ENCODE assay signal across 10 cellular contexts in the genomic region with DNA sequence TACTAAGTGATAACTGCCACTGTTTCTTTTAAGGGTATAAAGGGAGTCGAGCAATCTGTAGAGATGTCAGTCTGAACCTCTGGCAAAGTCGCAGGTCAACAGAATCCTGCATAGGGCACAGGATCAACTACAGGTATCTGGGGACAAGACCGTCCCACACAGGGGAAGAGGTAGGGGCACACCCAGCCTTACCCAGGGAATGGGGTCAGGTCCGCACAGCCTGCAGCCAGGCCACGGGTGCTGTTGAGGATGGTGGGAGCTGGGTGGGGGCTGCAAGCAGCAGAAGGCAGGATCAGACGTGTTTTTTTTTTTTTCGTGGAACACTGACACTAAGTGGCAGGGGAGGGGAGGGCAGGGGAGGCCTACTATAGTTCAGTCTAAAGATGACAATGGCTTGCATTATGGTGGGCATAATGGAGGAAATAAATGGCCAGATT. TPM values are rescaled to one million over a fixed set of nuclear protein-coding genes. Genes with fewer than 3 reads are reported as not detected.
DNase-seq lines count a peak whose midpoint lies in the region; ATAC-seq, FAIRE-seq and TF ChIP-seq lines count a peak whose summit lies in the region.
"Had no signal": no experiment of that assay in that cellular context is flagged by ENCODE, and none has a peak within 500 bp of the region (broad histone marks: within the 10 kb centered on the region; RNA-seq: fewer than 3 reads in every experiment).

No MANE protein-coding gene starts in this region.

- peaks cover 56% of the 10 kb centered on the region for H3K4me1 Mint-ChIP-seq in HFFc6 (ENCODE audit: low read depth)

- H3K36me3 Mint-ChIP-seq in HFFc6 (ENCODE audit: low read depth), result peaks cover 43% of the 10 kb centered on the region

- no peak for ATAC-seq in GM12878
- ATAC-seq in GM18868 (IDR thresholded peaks at IDR 0.05; ENCODE audit: unreplicated experiment), result no peak
- ATAC-seq in HG02870 (IDR thresholded peaks at IDR 0.05; ENCODE audit: unreplicated experiment), result no peak
- no peak for ATAC-seq in HG02759 (IDR thresholded peaks at IDR 0.05; ENCODE audit: unreplicated experiment)

- no peak for TF ChIP-seq EP300 in GM12878 (IDR thresholded peaks at IDR 0.05; ENCODE audit: borderline replicate concordance in 1 of 2, control insufficient read depth in 1 of 2, low read depth in 2 of 2, low read length in 2 of 2)

- RAD21 ChIA-PET in GM12878 (lab: Charles Lee; ENCODE audit: unreplicated experiment), result no interaction called here

- peak overlapping the region; percentile 84 for H3K27ac Mint-ChIP-seq in HFFc6

- SMC1A ChIA-PET in GM12878 (lab: Charles Lee; ENCODE audit: uncharacterized antibody, unreplicated experiment), result interaction anchor here (0.8 kb wide), 1 partner anchor 118 kb away, joined by 4 read pairs; no protein-coding TSS in a partner anchor

- peaks cover 5% of the 10 kb centered on the region for H3K9me3 Mint-ChIP-seq in HFFc6

- peak overlapping the region; percentile 78 for H3K4me3 Mint-ChIP-seq in HFFc6

- H3K4me1 ChIP-seq in GM12878 (ENCODE audit: control insufficient read depth, insufficient read depth, low read length) (peaks cover 17% of the 10 kb centered on the region), muscle layer of duodenum (ENCODE audit: control insufficient read depth in 1 of 2, insufficient read depth in 2 of 2, low read length in 2 of 2) (peaks cover 14 to 36% of the 10 kb centered on the region in 2 donors)

- H3K9me3 ChIP-seq in AG04450 (ENCODE audit: control insufficient read depth, insufficient read depth, low read length) (no peaks in the 10 kb centered on the region), GM12878 (replicated peaks; ENCODE audit: control insufficient read depth, insufficient read depth, low read length) (no peaks in the 10 kb centered on the region; the same call in 2 of the 3 replicates), muscle layer of duodenum (ENCODE audit: control insufficient read depth in 1 of 2, low read length in 2 of 2) (no peaks in the 10 kb centered on the region)

- peaks cover 86% of the 10 kb centered on the region for H3K79me2 ChIP-seq in GM12878 (ENCODE audit: control insufficient read depth, insufficient read depth, low read length)

- POLR2A ChIA-PET in AG04450 (lab: Yijun Ruan, JAX), result no interaction called here
- POLR2A ChIA-PET in GM12878 (lab: Charles Lee), result no interaction called here

- DNase-seq in AG04450 (ENCODE audit: low read depth, low spot score) (no peak), HFFc6 (no peak), GM12878 (ENCODE audit: low read depth, low spot score) (no peak), pons (ENCODE audit: low spot score) (no peak)
- DNase-seq: activated naive CD4-positive, alpha-beta T cell treated with anti-CD3 and anti-CD28 coated beads, Interleukin-2, amount 50 U/mL, for 16 hours; NCI-H774 had no signal

- no TSS peak for BruUV-seq in GM12878 (replicated peaks; lab: Mats Ljungman, UMichigan)

- no peak overlapping the region for H2AFZ ChIP-seq in GM12878 (ENCODE audit: control insufficient read depth, low read depth, low read length)

- H3K4me3 ChIP-seq in AG04450 (ENCODE audit: low read depth, low read length) (peak overlapping the region; percentile 84; the same call in 1 of the 2 replicates), GM12878 (no peak overlapping the region), muscle layer of duodenum (ENCODE audit: low read depth in 1 of 2, low read length in 2 of 2) (peak overlapping the region; percentile 60 to 65)

- TF ChIP-seq POLR2A in GM12878 (IDR thresholded peaks at IDR 0.05; ENCODE audit: low read depth, low read length), result no peak

- H3K36me3 ChIP-seq in GM12878 (ENCODE audit: control insufficient read depth in 2 of 2, insufficient read depth in 2 of 2, low read length in 1 of 2) (peaks cover 3 to 4% of the 10 kb centered on the region in 2 experiments; a peak in 3 of 4 replicates), muscle layer of duodenum (ENCODE audit: control insufficient read depth in 1 of 2, insufficient read depth in 2 of 2, low read length in 2 of 2) (peaks cover 0 to 7% of the 10 kb centered on the region in 2 donors)

- CTCF ChIA-PET in AG04450 (lab: Charles Lee), result no interaction called here
- CTCF ChIA-PET in GM12878 (lab: Yijun Ruan, JAX), result no interaction called here

- peak overlapping the region; percentile 32; the same call in 1 of the 2 replicates for H3K4me2 ChIP-seq in GM12878 (ENCODE audit: control insufficient read depth, insufficient read depth)

- no peak for FAIRE-seq in GM12878 (lab: Jason Lieb, UNC)

- TF ChIP-seq CTCF in AG04450 (IDR thresholded peaks at IDR 0.05; ENCODE audit: low read depth, low read length) (no peak), HFFc6 (IDR thresholded peaks at IDR 0.05) (peak; percentile 27), GM12878 (IDR thresholded peaks at IDR 0.05 in 2 of 3, conservative IDR thresholded peaks at IDR 0.05 in 1 of 3; ENCODE audit: control insufficient read depth in 2 of 3, extremely low read depth in 1 of 3, insufficient read depth in 1 of 3, low read depth in 3 of 3, low read length in 3 of 3) (no peak; a peak in 1 of 6 replicates)

- TF ChIP-seq RAD21 in GM12878 (IDR thresholded peaks at IDR 0.05; ENCODE audit: insufficient read depth, low read depth, low read length), result no peak

- intact Hi-C loops in GM12878 (cut with micrococcal nuclease; ENCODE audit: unreplicated experiment), result loop anchor here (2.0 kb wide), 2 partner anchors 31 to 41 kb away; partner anchors contain the start of genes HDLBP and SEPTIN2

- in situ Hi-C loops in GM12878 (cut with MboI), result no loop called here

- H3K27me3 ChIP-seq in AG04450 (ENCODE audit: control insufficient read depth, insufficient read depth, low read length), result no peaks in the 10 kb centered on the region
- H3K27me3 ChIP-seq in GM12878 (replicated peaks in 1 of 2; ENCODE audit: control insufficient read depth in 2 of 2, insufficient read depth in 2 of 2, low read length in 1 of 2), result no peaks in the 10 kb centered on the region
- H3K27me3 ChIP-seq in muscle layer of duodenum (ENCODE audit: low read depth, low read length), result no peaks in the 10 kb centered on the region

- peak overlapping the region; percentile 61 for H3K27ac ChIP-seq in AG04450 (ENCODE audit: low read depth, low read length)
- H3K27ac ChIP-seq in GM12878 (ENCODE audit: control insufficient read depth, insufficient read depth), result no peak overlapping the region
- peak overlapping the region; percentile 14 for H3K27ac ChIP-seq in muscle layer of duodenum (ENCODE audit: low read length)

- WGBS in GM12878 (ENCODE audit: insufficient coverage, insufficient replicate concordance, low lambda C conversion rate, missing lambda C conversion rate), result 85% methylated on average over 6 of the region's 7 CpGs

- peak overlapping the region; percentile 1; the same call in 1 of the 2 replicates for H3K9ac ChIP-seq in GM12878 (ENCODE audit: control insufficient read depth, insufficient read depth, low read length)

- H3K27me3 Mint-ChIP-seq in HFFc6 (ENCODE audit: insufficient read depth), result peaks cover 15% of the 10 kb centered on the region

- H4K20me1 ChIP-seq in GM12878 (ENCODE audit: control insufficient read depth, insufficient read depth), result peaks cover 6% of the 10 kb centered on the region; the same call in 1 of the 2 replicates

TF ChIP-seq in GM12878, 131 proteins besides CTCF, POLR2A, EP300 and RAD21 (continues in another document):
- TF ChIP-seq RCOR1 (conservative IDR thresholded peaks at IDR 0.05; ENCODE audit: low read depth, low read length) (no peak), ZNF622 (IDR thresholded peaks at IDR 0.05) (no peak)

RNA-seq across cellular contexts. Expression of gene HDLBP, which starts 41.9 kb away (rescaled TPM):
- 707 and 731 TPM in 2 replicates for polyA plus RNA-seq in AG04450 (2011; rRNA removed)
- polyA minus RNA-seq in AG04450 (2011; rRNA and poly(A)+ RNA removed), result 1,398 and 1,782 TPM in 2 replicates
- 1,000 to 10,000 TPM in 5 of 6 experiments, 100 to 1,000 TPM in 1; 991 to 1,153 (median 1,104) TPM for total RNA-seq in HFFc6 (2021; fragmentation: NEBNext Ultra II Directional; extraction: Animal tissue kit (Norgen Biotek cat#: 25700))
- 398 and 445 TPM in 2 replicates for total RNA-seq in GM12878 (2013; cell fraction: nucleolus; rRNA removed)
- total RNA-seq in GM12878 (2014; rRNA removed), result 275 and 279 TPM in 2 replicates
- 233 and 234 TPM in 2 replicates for total RNA-seq in GM12878 (2014; rRNA removed; fragmentation: Illumina TruSeq; extraction: Trizol)
- total RNA-seq in GM12878 (2021), result 344 and 348 TPM in 2 replicates
- polyA plus RNA-seq in GM12878 (2011; ENCODE audit: low read depth), result 172 TPM
- 88.3 and 135 TPM in 2 replicates for polyA plus RNA-seq in GM12878 (2011; rRNA removed)
- polyA plus RNA-seq in GM12878 (2011; cell fraction: cytosol; rRNA removed), result 161 and 182 TPM in 2 replicates
- 336 and 338 TPM in 2 replicates for polyA plus RNA-seq in GM12878 (2011; cell fraction: nucleus; rRNA removed)
- polyA plus RNA-seq in GM12878 (2012), result 264 and 294 TPM in 2 replicates
- polyA plus RNA-seq in GM12878 (2014; fragmentation: Illumina TruSeq; extraction: Trizol), result 306 and 383 TPM in 2 replicates
- polyA plus RNA-seq in GM12878 (2014; fragmentation: Nextera tagmentation; extraction: Ambion mirVana), result 10 to 100 TPM; 19.5 to 56.8 TPM
- polyA plus RNA-seq in GM12878 (2014; rRNA removed), result 166 and 180 TPM in 2 replicates
- polyA plus RNA-seq in GM12878 (2016; fragmentation: Nextera tagmentation; extraction: Ambion mirVana), result 100 to 1,000 TPM; 264 to 273 TPM
- 236 and 259 TPM in 2 replicates for polyA minus RNA-seq in GM12878 (2011; rRNA and poly(A)+ RNA removed)
- polyA minus RNA-seq in GM12878 (2011; cell fraction: cytosol; rRNA and poly(A)+ RNA removed), result 110 and 125 TPM in 2 replicates
- polyA minus RNA-seq in GM12878 (2011; cell fraction: nucleus; rRNA and poly(A)+ RNA removed), result 148 and 204 TPM in 2 replicates

RNA-seq across cellular contexts. Expression of gene SEPTIN2, which starts 42.2 kb away (rescaled TPM):
- 788 and 1,080 TPM in 2 replicates for polyA plus RNA-seq in AG04450 (2011; rRNA removed)
- polyA minus RNA-seq in AG04450 (2011; rRNA and poly(A)+ RNA removed), result 366 and 582 TPM in 2 replicates
- total RNA-seq in HFFc6 (2021; fragmentation: NEBNext Ultra II Directional; extraction: Animal tissue kit (Norgen Biotek cat#: 25700)), result 100 to 1,000 TPM; 399 to 468 (median 441) TPM
- total RNA-seq in GM12878 (2013; cell fraction: nucleolus; rRNA removed), result 581 and 595 TPM in 2 replicates
- total RNA-seq in GM12878 (2014; rRNA removed), result 228 and 270 TPM in 2 replicates
- total RNA-seq in GM12878 (2014; rRNA removed; fragmentation: Illumina TruSeq; extraction: Trizol), result 248 and 251 TPM in 2 replicates
- 222 and 244 TPM in 2 replicates for total RNA-seq in GM12878 (2021)
- polyA plus RNA-seq in GM12878 (2011; ENCODE audit: low read depth), result 164 TPM
- 474 and 566 TPM in 2 replicates for polyA plus RNA-seq in GM12878 (2011; rRNA removed)
- polyA plus RNA-seq in GM12878 (2011; cell fraction: cytosol; rRNA removed), result 143 and 155 TPM in 2 replicates
- polyA plus RNA-seq in GM12878 (2011; cell fraction: nucleus; rRNA removed), result 289 and 340 TPM in 2 replicates
- polyA plus RNA-seq in GM12878 (2012), result 194 and 223 TPM in 2 replicates
- polyA plus RNA-seq in GM12878 (2014; fragmentation: Illumina TruSeq; extraction: Trizol), result 354 and 392 TPM in 2 replicates
- 100 to 1,000 TPM; 169 to 174 TPM for polyA plus RNA-seq in GM12878 (2014; fragmentation: Nextera tagmentation; extraction: Ambion mirVana)
- 232 and 290 TPM in 2 replicates for polyA plus RNA-seq in GM12878 (2014; rRNA removed)
- 100 to 1,000 TPM; 315 to 334 TPM for polyA plus RNA-seq in GM12878 (2016; fragmentation: Nextera tagmentation; extraction: Ambion mirVana)
- polyA minus RNA-seq in GM12878 (2011; rRNA and poly(A)+ RNA removed), result 174 and 362 TPM in 2 replicates
- polyA minus RNA-seq in GM12878 (2011; cell fraction: cytosol; rRNA and poly(A)+ RNA removed), result 88.3 and 99.6 TPM in 2 replicates
- polyA minus RNA-seq in GM12878 (2011; cell fraction: nucleus; rRNA and poly(A)+ RNA removed), result 110 and 165 TPM in 2 replicates
